In genomic region chr10:21525367-21526183, GRCh38 we compare ENCODE assay signal across 1 cellular context.
A peak's percentile ranks its signal among the peaks of the same experiment; 100 is the strongest.
TF ChIP-seq lines count a peak whose summit lies in the region.

TSS of gene SKIDA1 (minus strand) at chr10:21525682. CDS start at chr10:21517822, 7,860 bp downstream.

TF ChIP-seq in H1, 55 proteins besides CTCF, POLR2A, EP300 and RAD21 (continued from another document):
- TF ChIP-seq ATF2 (IDR thresholded peaks at IDR 0.05; ENCODE audit: low read length): peak; percentile 63; the same call in 1 of the 2 replicates
- TF ChIP-seq KDM1A (IDR thresholded peaks at IDR 0.05; ENCODE audit: borderline replicate concordance, low read length): no peak
- peak; percentile 47 for TF ChIP-seq USF2 (IDR thresholded peaks at IDR 0.05; ENCODE audit: low read length)
- peak; percentile 73; the same call in 1 of the 2 replicates for TF ChIP-seq POLR2AphosphoS5 (IDR thresholded peaks at IDR 0.05; ENCODE audit: low read depth, low read length)
- TF ChIP-seq SIN3A (conservative IDR thresholded peaks at IDR 0.05 in 1 of 2, IDR thresholded peaks at IDR 0.05 in 1 of 2; ENCODE audit: low read depth in 1 of 2, low read length in 2 of 2): peak; percentile 33 to 74; a peak in 1 of 4 replicates
- TF ChIP-seq EZH2 (IDR thresholded peaks at IDR 0.05; ENCODE audit: low read depth, low read length, severe bottlenecking): no peak
- TF ChIP-seq ATF3 (IDR thresholded peaks at IDR 0.05; ENCODE audit: insufficient read depth, low read depth, low read length): no peak
- no peak for TF ChIP-seq NRF1 (IDR thresholded peaks at IDR 0.05; ENCODE audit: low read depth, low read length)
- no peak for TF ChIP-seq CEBPB (IDR thresholded peaks at IDR 0.05; ENCODE audit: low read depth, low read length)
- no peak for TF ChIP-seq TAF7 (optimal IDR thresholded peaks at IDR 0.05; ENCODE audit: borderline replicate concordance, low read depth, low read length)
- no peak for TF ChIP-seq RNF2 (IDR thresholded peaks at IDR 0.05; ENCODE audit: borderline replicate concordance, low read depth, low read length, missing control alignments, poor library complexity, severe bottlenecking)
- no peak for TF ChIP-seq CBX8 (IDR thresholded peaks at IDR 0.05; ENCODE audit: borderline replicate concordance, low read depth, low read length)
- no peak for TF ChIP-seq KDM4A (IDR thresholded peaks at IDR 0.05; ENCODE audit: low read depth, low read length, severe bottlenecking)
- no peak for TF ChIP-seq SIRT6 (IDR thresholded peaks at IDR 0.05; ENCODE audit: low read length)
- TF ChIP-seq RFX5 (IDR thresholded peaks at IDR 0.05; ENCODE audit: borderline replicate concordance, low read depth, low read length): no peak
- no peak; the same call in 1 of the 2 replicates for TF ChIP-seq E2F6 (IDR thresholded peaks at IDR 0.05)
- no peak for TF ChIP-seq SIX5 (IDR thresholded peaks at IDR 0.05; ENCODE audit: low read depth, low read length)
- no peak for TF ChIP-seq SRF (IDR thresholded peaks at IDR 0.05; ENCODE audit: low read depth, low read length)
- TF ChIP-seq JUND (IDR thresholded peaks at IDR 0.05; ENCODE audit: low read length): no peak
- no peak for TF ChIP-seq TEAD4 (IDR thresholded peaks at IDR 0.05; ENCODE audit: low read depth, low read length)
- peak; percentile 70; the same call in 1 of the 2 replicates for TF ChIP-seq EGR1 (IDR thresholded peaks at IDR 0.05; ENCODE audit: borderline replicate concordance, low read depth, low read length)
- TF ChIP-seq SP4 (IDR thresholded peaks at IDR 0.05; ENCODE audit: low read length): no peak
- 0 out of 2 replicates have a peak, but pooled peaks have one; percentile 28 for TF ChIP-seq SUZ12 (IDR thresholded peaks at IDR 0.05; ENCODE audit: low read length)
- TF ChIP-seq RBBP5 (IDR thresholded peaks at IDR 0.05; ENCODE audit: borderline replicate concordance, low read depth, low read length): peak; percentile 89
- peak; percentile 71 for TF ChIP-seq SP1 (IDR thresholded peaks at IDR 0.05; ENCODE audit: low read depth, low read length)
- TF ChIP-seq PHF8 (conservative IDR thresholded peaks at IDR 0.05; ENCODE audit: low read depth, low read length): 0 out of 2 replicates have a peak, but pooled peaks have one; percentile 10
- peak; percentile 55; the same call in 1 of the 2 replicates for TF ChIP-seq BACH1 (IDR thresholded peaks at IDR 0.05; ENCODE audit: low read length)
- TF ChIP-seq CTBP2 (IDR thresholded peaks at IDR 0.05; ENCODE audit: borderline replicate concordance, insufficient read depth, insufficient read length, low read length): no peak
- no peak for TF ChIP-seq JUN (IDR thresholded peaks at IDR 0.05; ENCODE audit: low read depth, low read length)
- no peak for TF ChIP-seq SP2 (IDR thresholded peaks at IDR 0.05; ENCODE audit: low read length)
- TF ChIP-seq KDM5A (IDR thresholded peaks at IDR 0.05; ENCODE audit: low read length): no peak
- no peak for TF ChIP-seq NANOG (IDR thresholded peaks at IDR 0.05; ENCODE audit: insufficient read depth, low read depth, low read length, poor library complexity, severe bottlenecking)
- TF ChIP-seq MAFK (IDR thresholded peaks at IDR 0.05; ENCODE audit: low read depth, low read length): no peak
- peak; percentile 74 for TF ChIP-seq ASH2L (IDR thresholded peaks at IDR 0.05; ENCODE audit: low read length)
- TF ChIP-seq FOSL1 (IDR thresholded peaks at IDR 0.05; ENCODE audit: insufficient read depth, low read depth, low read length): no peak
- TF ChIP-seq HDAC2 (IDR thresholded peaks at IDR 0.05; ENCODE audit: borderline replicate concordance in 1 of 2, low read depth in 2 of 2, low read length in 2 of 2): no peak
- no peak for TF ChIP-seq BCL11A (IDR thresholded peaks at IDR 0.05; ENCODE audit: low read depth in 2 of 2, low read length in 2 of 2)
- TF ChIP-seq CHD7 (IDR thresholded peaks at IDR 0.05; ENCODE audit: insufficient replicate concordance, low read length): no peak
- peak; percentile 29 for TF ChIP-seq CHD2 (IDR thresholded peaks at IDR 0.05; ENCODE audit: low read length)
- peak; percentile 72 for TF ChIP-seq TAF1 (IDR thresholded peaks at IDR 0.05; ENCODE audit: low read depth, low read length)
- TF ChIP-seq TCF12 (IDR thresholded peaks at IDR 0.05; ENCODE audit: low read depth, low read length): peak; percentile 52; the same call in 1 of the 2 replicates
- TF ChIP-seq POU5F1 (IDR thresholded peaks at IDR 0.05; ENCODE audit: low read depth, low read length): no peak
- peak; percentile 85; the same call in 1 of the 2 replicates for TF ChIP-seq MAX (IDR thresholded peaks at IDR 0.05)
- TF ChIP-seq ZNF274 (IDR thresholded peaks at IDR 0.05; ENCODE audit: borderline replicate concordance, extremely low read depth, low read length): no peak
- TF ChIP-seq GABPA (IDR thresholded peaks at IDR 0.05; ENCODE audit: borderline replicate concordance, insufficient read depth, low read length): no peak
- no peak for TF ChIP-seq HDAC6 (IDR thresholded peaks at IDR 0.05; ENCODE audit: low read depth, low read length)
- no peak for TF ChIP-seq BRCA1 (IDR thresholded peaks at IDR 0.05; ENCODE audit: low read depth, low read length)
- peak; percentile 21 for TF ChIP-seq SAP30 (IDR thresholded peaks at IDR 0.05; ENCODE audit: insufficient read depth, insufficient replicate concordance, low read length)
- TF ChIP-seq RXRA (IDR thresholded peaks at IDR 0.05; ENCODE audit: insufficient read depth, low read depth, low read length): peak; percentile 68; the same call in 1 of the 2 replicates
- peak; percentile 68; the same call in 1 of the 2 replicates for TF ChIP-seq YY1 (IDR thresholded peaks at IDR 0.05; ENCODE audit: low read depth, low read length)
- TF ChIP-seq TBP (IDR thresholded peaks at IDR 0.05; ENCODE audit: low read depth, low read length): peak; percentile 56; the same call in 1 of the 2 replicates
- TF ChIP-seq GTF2F1 (IDR thresholded peaks at IDR 0.05; ENCODE audit: borderline replicate concordance, low read depth, low read length): no peak
